ENCODE assay signal across 8 cellular contexts in genomic region chr17:50661348-50661747, GRCh38. TPM values are rescaled to one million over a fixed set of nuclear protein-coding genes. Genes with fewer than 3 reads are reported as not detected.
A peak's percentile ranks its signal among the peaks of the same experiment; 100 is the strongest.
DNase-seq lines count a peak whose midpoint lies in the region; ATAC-seq, FAIRE-seq and TF ChIP-seq lines count a peak whose summit lies in the region.

No MANE protein-coding gene starts in this region.

- H3K9me3 ChIP-seq in HUES64 (ENCODE audit: insufficient read depth, low read depth, low read length) (no peaks in the 10 kb centered on the region), neural progenitor cell (ENCODE audit: low read depth) (no peaks in the 10 kb centered on the region)

- no TSS peak for BruUV-seq in MCF 10A (replicated peaks; lab: Mats Ljungman, UMichigan)

- H3K79me2 ChIP-seq in neural progenitor cell (ENCODE audit: low read depth) = no peaks in the 10 kb centered on the region

- H3K9me3 Mint-ChIP-seq in MCF 10A (ENCODE audit: unreplicated experiment) (no peaks in the 10 kb centered on the region), neural progenitor cell (no peaks in the 10 kb centered on the region)

- in situ Hi-C loops in G401 (cut with HindIII; ENCODE audit: low sequenced_read_pairs) = no loop called here

- H3K4me3 Mint-ChIP-seq in MCF 10A (ENCODE audit: unreplicated experiment) (peak overlapping the region; percentile 47), neural progenitor cell (no peak overlapping the region)

- H3K27ac Mint-ChIP-seq in MCF 10A (ENCODE audit: low read depth, unreplicated experiment) = peak overlapping the region; percentile 77
- H3K27ac Mint-ChIP-seq in neural progenitor cell = peak overlapping the region; percentile 64

- intact Hi-C loops in MCF 10A (cut with micrococcal nuclease) = no loop called here

- H3K4me3 ChIP-seq in HUES64 (ENCODE audit: low read length) (no peak overlapping the region), neural progenitor cell (no peak overlapping the region)

- no peak overlapping the region for H2AFZ ChIP-seq in neural progenitor cell (replicated peaks)

- H3K4me1 ChIP-seq in HUES64 (ENCODE audit: insufficient read depth, low read length) = peaks cover 12% of the 10 kb centered on the region; the same call in 1 of the 2 replicates
- peaks cover 3% of the 10 kb centered on the region for H3K4me1 ChIP-seq in neural progenitor cell

- no peak overlapping the region for H3K4me2 ChIP-seq in neural progenitor cell

- peaks cover 41% of the 10 kb centered on the region for H3K4me1 Mint-ChIP-seq in MCF 10A (ENCODE audit: insufficient read depth, unreplicated experiment)
- H3K4me1 Mint-ChIP-seq in neural progenitor cell = peaks cover 19% of the 10 kb centered on the region

- peaks cover 28% of the 10 kb centered on the region for H3K36me3 Mint-ChIP-seq in MCF 10A (ENCODE audit: insufficient read depth, unreplicated experiment)
- no peaks in the 10 kb centered on the region for H3K36me3 Mint-ChIP-seq in neural progenitor cell

- TF ChIP-seq CTCF in C4-2B (conservative IDR thresholded peaks at IDR 0.05) = no peak
- TF ChIP-seq CTCF in MCF 10A (IDR thresholded peaks at IDR 0.05; ENCODE audit: unreplicated experiment) = no peak
- no peak for TF ChIP-seq CTCF in neural progenitor cell (IDR thresholded peaks at IDR 0.05)

- DNase-seq in MCF 10A (ENCODE audit: unreplicated experiment) (no peak), neural progenitor cell (ENCODE audit: low spot score) (no peak), GM12892 (ENCODE audit: insufficient read length) (no peak), G401 (ENCODE audit: low spot score) (no peak), germinal center (ENCODE audit: low spot score) (no peak)

- H3K9ac ChIP-seq in HUES64 (ENCODE audit: low read depth, low read length) = peak overlapping the region; percentile 11; the same call in 1 of the 2 replicates
- no peak overlapping the region for H3K9ac ChIP-seq in neural progenitor cell

- ATAC-seq in GM21529 (IDR thresholded peaks at IDR 0.05; ENCODE audit: unreplicated experiment) = no peak

- WGBS in HUES64 = 71% methylated on average over 5 of the region's 5 CpGs

- H4K20me1 ChIP-seq in neural progenitor cell (ENCODE audit: low read depth) = no peaks in the 10 kb centered on the region

- POLR2A ChIA-PET in MCF 10A (lab: Yijun Ruan, JAX) = interaction anchor here (0.6 to 5.5 kb wide), 14 partner anchors 8 to 182 kb away, joined by 3 to 96 read pairs (median 5); partner anchors contain the start of genes ANKRD40 and LUC7L3

- H3K27me3 Mint-ChIP-seq in MCF 10A (ENCODE audit: insufficient read depth, unreplicated experiment) (no peaks in the 10 kb centered on the region), neural progenitor cell (ENCODE audit: insufficient read depth, low read depth) (peaks cover 7% of the 10 kb centered on the region)

- no peak for TF ChIP-seq POLR2A in GM12892 (IDR thresholded peaks at IDR 0.05; ENCODE audit: low read depth, low read length)

- H3K36me3 ChIP-seq in HUES64 (ENCODE audit: insufficient read depth, low read length) (no peaks in the 10 kb centered on the region), neural progenitor cell (no peaks in the 10 kb centered on the region)

- CTCF ChIA-PET in MCF 10A (lab: Yijun Ruan, JAX) = interaction anchor here (0.6 to 2.9 kb wide), 11 partner anchors 9 to 101 kb away, joined by 3 to 16 read pairs (median 4); partner anchors contain the start of gene CACNA1G

- no peaks in the 10 kb centered on the region for H3F3A ChIP-seq in neural progenitor cell (ENCODE audit: low read depth)

- H3K27me3 ChIP-seq in HUES64 (ENCODE audit: insufficient read depth, low read length) (no peaks in the 10 kb centered on the region), neural progenitor cell (no peaks in the 10 kb centered on the region)

- no peak for FAIRE-seq in GM12892 (lab: Jason Lieb, UNC)

- peak overlapping the region; percentile 72 for H3K27ac ChIP-seq in C4-2B
- H3K27ac ChIP-seq in HUES64 (ENCODE audit: low read depth, low read length) = peak overlapping the region; percentile 71
- no peak overlapping the region for H3K27ac ChIP-seq in neural progenitor cell

RNA-seq across cellular contexts. Expression of gene ABCC3, which starts 26.7 kb away (rescaled TPM):
- polyA plus RNA-seq in HUES64 (2013, experiment 1 of 2) = 0.30 TPM
- 0.13 TPM for polyA plus RNA-seq in HUES64 (2013, experiment 2 of 2)
- 209 and 293 TPM in 2 replicates for total RNA-seq in MCF 10A (2022)
- 0.22 TPM in 1 of 2 replicates, not detected in the other for total RNA-seq in neural progenitor cell (ENCODE audit: low replicate concordance)
- polyA plus RNA-seq in GM12892 (2012; ENCODE audit: missing spikeins) = 0.89 TPM
- not detected in 2 replicates for total RNA-seq in G401 (2014; rRNA removed; shearing (Covaris generic))

RNA-seq across cellular contexts. Expression of gene ANKRD40, which starts 46.4 kb away (rescaled TPM):
- polyA plus RNA-seq in HUES64 (2013, experiment 1 of 2) = 35.1 TPM
- 40.9 TPM for polyA plus RNA-seq in HUES64 (2013, experiment 2 of 2)
- total RNA-seq in MCF 10A (2022) (42.2 and 46.4 TPM in 2 replicates), neural progenitor cell (ENCODE audit: low replicate concordance) (50.6 and 53.4 TPM in 2 replicates)
- 11.2 TPM for polyA plus RNA-seq in GM12892 (2012; ENCODE audit: missing spikeins)
- 32.1 and 49.0 TPM in 2 replicates for total RNA-seq in G401 (2014; rRNA removed; shearing (Covaris generic))

RNA-seq across cellular contexts. Expression of gene LUC7L3, which starts 58.1 kb away (rescaled TPM):
- 127 TPM for polyA plus RNA-seq in HUES64 (2013, experiment 1 of 2)
- polyA plus RNA-seq in HUES64 (2013, experiment 2 of 2) = 136 TPM
- total RNA-seq in MCF 10A (2022) = 99.4 and 108 TPM in 2 replicates
- total RNA-seq in neural progenitor cell (ENCODE audit: low replicate concordance) = 245 and 374 TPM in 2 replicates
- 158 TPM for polyA plus RNA-seq in GM12892 (2012; ENCODE audit: missing spikeins)
- total RNA-seq in G401 (2014; rRNA removed; shearing (Covaris generic)) = 15.0 and 26.3 TPM in 2 replicates

Comparison
In these comparisons a context has a peak if more than half of its experiments do, and no peak if none do; other contexts are left out.
1. RNA of gene ABCC3, which starts 26.7 kb away (total RNA-seq): 209 to 293 TPM in MCF 10A; 0.22 TPM in neural progenitor cell and not detected in G401; every median in the first group is over 100 times any median in the second.